ENCODE assay signal across 8 cellular contexts in genomic region chrX:149470960-149471359, GRCh38. TPM values are rescaled to one million over a fixed set of nuclear protein-coding genes. Genes with fewer than 3 reads are reported as not detected.
DNase-seq lines count a peak whose midpoint lies in the region; ATAC-seq, FAIRE-seq and TF ChIP-seq lines count a peak whose summit lies in the region.

No MANE protein-coding gene starts in this region.

- no peak for FAIRE-seq in H54 (lab: Jason Lieb, UNC)

- 23% methylated on average over 6 of the region's 23 CpGs; no CpG with 5 or more reads in 1 of the 2 donors for WGBS in gastroesophageal sphincter (ENCODE audit: low coverage in 1 of 2), 2 donors
- 11 to 18% (median 15%) methylated on average over 23 of the region's 23 CpGs for WGBS in ovary, 3 donors

- TF ChIP-seq EP300 in gastroesophageal sphincter (IDR thresholded peaks at IDR 0.05) (no peak), ovary (IDR thresholded peaks at IDR 0.05) (no peak)

- no peaks in the 10 kb centered on the region for H3K36me3 ChIP-seq in gastroesophageal sphincter
- H3K36me3 ChIP-seq in ovary = no peaks in the 10 kb centered on the region
- no peaks in the 10 kb centered on the region for H3K36me3 ChIP-seq in tibial artery

- H3K9me3 ChIP-seq in gastroesophageal sphincter (no peaks in the 10 kb centered on the region), ovary (no peaks in the 10 kb centered on the region), tibial artery (no peaks in the 10 kb centered on the region)

- ATAC-seq in gastroesophageal sphincter = peak; percentile 83

- H3K4me1 ChIP-seq in gastroesophageal sphincter (peaks cover 0 to 5% (median 0%) of the 10 kb centered on the region in 3 donors), ovary (ENCODE audit: insufficient read depth) (no peaks in the 10 kb centered on the region), tibial artery (no peaks in the 10 kb centered on the region)

- DNase-seq in ELR (ENCODE audit: low read depth) = peak; percentile 63
- DNase-seq in H54 (ENCODE audit: insufficient read length, low spot score) = peak; percentile 47
- DNase-seq in LoVo (ENCODE audit: low spot score) = peak; percentile 55
- peak; percentile 36 to 37 for DNase-seq in SHP77 (lab: John Stamatoyannopoulos, UW)
- DNase-seq in activated effector memory CD4-positive, alpha-beta T cell treated with anti-CD3 and anti-CD28 coated beads, Interleukin-2, amount 50 U/mL, for 16 hours = peak; percentile 85
- peak; percentile 43 to 79 (median 63) for DNase-seq in ovary
- peak; percentile 58 to 86 for DNase-seq in tibial artery

- intact Hi-C loops in ovary (cut with DNase I) = no loop called here
- intact Hi-C loops in tibial artery (cut with DNase I; ENCODE audit: low total_unique reads) = no loop called here

- no peak overlapping the region for H3K27ac ChIP-seq in gastroesophageal sphincter
- no peak overlapping the region for H3K27ac ChIP-seq in ovary
- H3K27ac ChIP-seq in tibial artery = no peak overlapping the region

- TF ChIP-seq CTCF in gastroesophageal sphincter (IDR thresholded peaks at IDR 0.05) (peak; percentile 71 to 88 (median 72)), ovary (IDR thresholded peaks at IDR 0.05) (peak in 2 of 3 donors; percentile 57 to 62), tibial artery (IDR thresholded peaks at IDR 0.05) (peak; percentile 77 to 81)

- H3K4me3 ChIP-seq in gastroesophageal sphincter = no peak overlapping the region
- H3K4me3 ChIP-seq in ovary = no peak overlapping the region
- H3K4me3 ChIP-seq in tibial artery = no peak overlapping the region

- no peaks in the 10 kb centered on the region for H3K27me3 ChIP-seq in gastroesophageal sphincter
- H3K27me3 ChIP-seq in ovary = no peaks in the 10 kb centered on the region
- H3K27me3 ChIP-seq in tibial artery = no peaks in the 10 kb centered on the region

- no peak for TF ChIP-seq POLR2A in H54 (IDR thresholded peaks at IDR 0.05; ENCODE audit: low read depth, low read length)
- TF ChIP-seq POLR2A in gastroesophageal sphincter (IDR thresholded peaks at IDR 0.05) = no peak
- TF ChIP-seq POLR2A in ovary (IDR thresholded peaks at IDR 0.05) = no peak

RNA-seq across cellular contexts. Expression of gene IDS, which starts 34.1 kb away (rescaled TPM):
- total RNA-seq in gastroesophageal sphincter (100 to 1,000 TPM in 2 of 4 donors, 10 to 100 TPM in 2; 65.1 to 117 (median 97.1) TPM), ovary (100 to 1,000 TPM in 1 of 7 donors, 10 to 100 TPM in 6; 53.3 to 104 (median 76.1) TPM)
- 100 to 1,000 TPM in 1 of 2 donors, 10 to 100 TPM in 1; 59.7 to 122 TPM for polyA plus RNA-seq in ovary
